In the genomic region with DNA sequence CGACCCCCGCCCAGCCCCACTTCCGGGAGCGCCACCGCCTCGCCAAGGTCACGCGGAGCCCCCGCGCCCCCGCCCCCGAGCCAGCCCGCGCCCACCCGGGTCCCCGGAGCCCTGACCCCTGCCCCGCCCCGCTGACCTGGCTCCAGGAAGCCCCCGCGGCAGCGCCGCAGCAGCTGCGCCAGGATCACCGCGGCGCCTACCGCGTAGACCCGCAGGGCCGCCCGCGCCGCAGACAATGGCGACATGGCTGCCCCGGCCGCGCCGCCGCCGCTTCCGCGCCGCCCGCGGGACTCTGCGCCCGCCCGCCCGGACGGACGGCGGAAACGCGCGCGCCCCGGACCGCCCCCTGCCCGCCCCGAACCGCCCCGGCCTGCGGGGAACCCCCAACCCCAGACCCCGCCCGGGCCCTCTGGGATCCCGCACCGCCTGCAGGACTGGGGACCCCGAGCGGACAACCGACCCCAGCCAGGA, we compare ENCODE assay signal across 8 cellular contexts. TPM values are rescaled to one million over a fixed set of nuclear protein-coding genes. Genes with fewer than 3 reads are reported as not detected.
A peak's percentile ranks its signal among the peaks of the same experiment; 100 is the strongest.
DNase-seq lines count a peak whose midpoint lies in the region; ATAC-seq and TF ChIP-seq lines count a peak whose summit lies in the region.

A gene with protein sequence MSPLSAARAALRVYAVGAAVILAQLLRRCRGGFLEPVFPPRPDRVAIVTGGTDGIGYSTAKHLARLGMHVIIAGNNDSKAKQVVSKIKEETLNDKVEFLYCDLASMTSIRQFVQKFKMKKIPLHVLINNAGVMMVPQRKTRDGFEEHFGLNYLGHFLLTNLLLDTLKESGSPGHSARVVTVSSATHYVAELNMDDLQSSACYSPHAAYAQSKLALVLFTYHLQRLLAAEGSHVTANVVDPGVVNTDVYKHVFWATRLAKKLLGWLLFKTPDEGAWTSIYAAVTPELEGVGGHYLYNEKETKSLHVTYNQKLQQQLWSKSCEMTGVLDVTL (minus strand): TSS at position 296 of the 471 bp plus-strand sequence. CDS start 51 bp downstream, at position 245.
A gene (minus strand): TSS at position 296 of the 471 bp plus-strand sequence. CDS start 10,257 bp downstream, outside the sequence.

- no peak for TF ChIP-seq CTCF in fibroblast of pulmonary artery (IDR thresholded peaks at IDR 0.05; ENCODE audit: low read length, missing control alignments)
- no peak for TF ChIP-seq CTCF in neutrophil (IDR thresholded peaks at IDR 0.05)
- no peak for TF ChIP-seq CTCF in uterus (IDR thresholded peaks at IDR 0.05)

- H3K9ac ChIP-seq in HUES48 (ENCODE audit: low read depth, low read length) = peak within 1 kb of the TSS; percentile 79

- peak; percentile 8 for DNase-seq in ACHN
- DNase-seq in activated T-cell treated with anti-CD3 and anti-CD28 coated beads for 4 hours = peak; percentile 11
- peak; percentile 26 for DNase-seq in fibroblast of pulmonary artery (ENCODE audit: low read depth)
- no peak for DNase-seq in uterus
- DNase-seq in C1 segment of cervical spinal cord (lab: John Stamatoyannopoulos, UW) = no peak

- H3K4me1 ChIP-seq in HUES48 (ENCODE audit: control insufficient read depth, insufficient read depth, low read length) (peaks cover 24% of the 10 kb centered on the region), neutrophil (ENCODE audit: control insufficient read depth in 1 of 2, insufficient read depth in 1 of 2, low read depth in 1 of 2, low read length in 1 of 2) (peaks cover 30 to 31% of the 10 kb centered on the region in 2 experiments), uterus (no peaks in the 10 kb centered on the region)

- in situ Hi-C loops in ACHN (cut with HindIII; ENCODE audit: low pct_ligation_motif_present, low pct_unique_long_range_greater_than_20kb, low sequenced_read_pairs) = no loop called here

- H3K27ac ChIP-seq in HUES48 (ENCODE audit: low read depth, low read length) = peak within 1 kb of the TSS; percentile 94
- H3K27ac ChIP-seq in neutrophil = peak within 1 kb of the TSS; percentile 92
- peak within 1 kb of the TSS; percentile 84 to 89 for H3K27ac ChIP-seq in uterus

- H3K27me3 ChIP-seq in HUES48 (ENCODE audit: control insufficient read depth, insufficient read depth, low read length) (no peaks in the 10 kb centered on the region), neutrophil (no peaks in the 10 kb centered on the region), uterus (no peaks in the 10 kb centered on the region)

- H3K9me3 ChIP-seq in HUES48 (ENCODE audit: control insufficient read depth, insufficient read depth, low read length) (no peaks in the 10 kb centered on the region), neutrophil (no peaks in the 10 kb centered on the region), uterus (no peaks in the 10 kb centered on the region)

- intact Hi-C loops in uterus (cut with DNase I; ENCODE audit: low total_unique reads) = no loop called here

- H3K4me3 ChIP-seq in HUES48 (ENCODE audit: low read depth, low read length) = peak within 1 kb of the TSS; percentile 85
- H3K4me3 ChIP-seq in fibroblast of pulmonary artery (replicated peaks; ENCODE audit: low read depth, low read length) = peak within 1 kb of the TSS; percentile 77
- peak within 1 kb of the TSS; percentile 80 to 89 for H3K4me3 ChIP-seq in neutrophil (ENCODE audit: low read depth in 1 of 2, low read length in 1 of 2)
- H3K4me3 ChIP-seq in uterus = peak within 1 kb of the TSS; percentile 45 to 77

- H3K36me3 ChIP-seq in HUES48 (ENCODE audit: control insufficient read depth, insufficient read depth, low read length) = peaks cover 23% of the 10 kb centered on the region
- peaks cover under 1% of the 10 kb centered on the region for H3K36me3 ChIP-seq in neutrophil
- no peaks in the 10 kb centered on the region for H3K36me3 ChIP-seq in uterus

- TF ChIP-seq POLR2A in uterus (IDR thresholded peaks at IDR 0.05) = peak in 1 of 2 donors; percentile 41

- peak; percentile 73 for ATAC-seq in GM19463 (IDR thresholded peaks at IDR 0.05; ENCODE audit: unreplicated experiment)

RNA-seq across cellular contexts. Expression of the first gene that starts in this region (rescaled TPM):
- 10 to 100 TPM in 2 of 4 donors, 1 to 10 TPM in 2; 4.4 to 23.8 (median 11.3) TPM for total RNA-seq in uterus

RNA-seq across cellular contexts. Expression of the second gene that starts in this region (rescaled TPM):
- total RNA-seq in uterus = 10 to 100 TPM; 15.6 to 39.2 (median 22.1) TPM

Comparison
In these comparisons a context has a peak if more than half of its experiments do, and no peak if none do; other contexts are left out.
1. DNase-seq: peak in ACHN (single experiment), activated T-cell treated with anti-CD3 and anti-CD28 coated beads for 4 hours (single experiment) and fibroblast of pulmonary artery (single experiment); none in uterus (0 of 2) and C1 segment of cervical spinal cord (0 of 14).
2. Peak in every context shown above with its lines, with median percentiles within 50 percentile points of each other: H3K27ac ChIP-seq and H3K4me3 ChIP-seq.